Comparison of ENCODE assay signal across 1 cellular context in genomic region chr11:12764187-12764914, GRCh38.
TF ChIP-seq lines count a peak whose summit lies in the region.

No MANE protein-coding gene starts in this region.

TF ChIP-seq in HEK293, 187 proteins besides CTCF, POLR2A, EP300 and RAD21 (continued from another document):
- TF ChIP-seq ZEB2 (tag by site-specific recombination; IDR thresholded peaks at IDR 0.05), result no peak
- TF ChIP-seq INSM2 (tag by site-specific recombination; IDR thresholded peaks at IDR 0.05), result no peak
- no peak for TF ChIP-seq PRDM2 (tag by site-specific recombination; IDR thresholded peaks at IDR 0.05; ENCODE audit: borderline replicate concordance)
- no peak for TF ChIP-seq ZNF426 (tag by site-specific recombination; IDR thresholded peaks at IDR 0.05)
- TF ChIP-seq SP7 (tag by site-specific recombination; IDR thresholded peaks at IDR 0.05), result no peak
- no peak for TF ChIP-seq ZNF639 (tag by site-specific recombination; IDR thresholded peaks at IDR 0.05)
- peak; percentile 70 for TF ChIP-seq GLIS1 (tag by site-specific recombination; IDR thresholded peaks at IDR 0.05)
- no peak for TF ChIP-seq ZNF132 (tag by site-specific recombination; IDR thresholded peaks at IDR 0.05; ENCODE audit: borderline replicate concordance)
- peak; percentile 27; the same call in 1 of the 2 replicates for TF ChIP-seq ZNF335 (tag by site-specific recombination; conservative IDR thresholded peaks at IDR 0.05)
- TF ChIP-seq ZNF423 (tag by site-specific recombination; IDR thresholded peaks at IDR 0.05), result 0 out of 2 replicates have a peak, but pooled peaks have one; percentile 45
- TF ChIP-seq ZBTB44 (tag by site-specific recombination; IDR thresholded peaks at IDR 0.05), result no peak
